In genomic region chr17:15526292-15527218, GRCh38 we compare ENCODE assay signal across 8 cellular contexts. TPM values are rescaled to one million over a fixed set of nuclear protein-coding genes. Genes with fewer than 3 reads are reported as not detected.
DNase-seq lines count a peak whose midpoint lies in the region; ATAC-seq and TF ChIP-seq lines count a peak whose summit lies in the region.
"Not testable (repeated sequence)": the region's sequence is repeated elsewhere in the genome, so short reads cannot be mapped to it uniquely, and the experiment has no call there.

No MANE protein-coding gene starts in this region.

- not testable (repeated sequence) for H3K9ac ChIP-seq in Loucy (ENCODE audit: low read depth, low read length, poor library complexity, severe bottlenecking)

- peak; percentile 52 to 73 for ATAC-seq in activated T-cell treated with anti-CD3 and anti-CD28 coated beads, Interleukin-2, amount 50 U/mL, for 4 hours
- peak; percentile 71 for ATAC-seq in left colon

- not testable (repeated sequence) for H3K4me1 Mint-ChIP-seq in activated T-cell treated with anti-CD3 and anti-CD28 coated beads, Interleukin-2, amount 50 U/mL, for 4 hours (ENCODE audit: low read depth)

- in situ Hi-C loops in GM13976 (cut with MboI; ENCODE audit: low sequenced_read_pairs, unreplicated experiment), result not testable (repeated sequence)

- peak; percentile 69 for DNase-seq in AG09319 (ENCODE audit: extremely low read depth, low read depth)
- not testable (repeated sequence) for DNase-seq in GM13976 (ENCODE audit: low spot score); PC-9; activated T-cell treated with anti-CD3 and anti-CD28 coated beads, Interleukin-2, amount 50 U/mL, for 4 hours; left colon
- peak; percentile 66 to 71 for DNase-seq in erythroblast (lab: John Stamatoyannopoulos, UW)
- DNase-seq in retinal pigment epithelial cell (ENCODE audit: low read depth), result peak; percentile 39

- not testable (repeated sequence) for H3K36me3 Mint-ChIP-seq in activated T-cell treated with anti-CD3 and anti-CD28 coated beads, Interleukin-2, amount 50 U/mL, for 4 hours (ENCODE audit: insufficient read depth)

- H3K27ac ChIP-seq in PC-9, result not testable (repeated sequence)

- H2AFZ ChIP-seq in Loucy (ENCODE audit: low read length); PC-9: not testable (repeated sequence)

- not testable (repeated sequence) for H3F3A ChIP-seq in Loucy (ENCODE audit: low read depth); PC-9 (ENCODE audit: insufficient read depth, low read depth)

- not testable (repeated sequence) for H4K20me1 ChIP-seq in Loucy (ENCODE audit: insufficient read depth, low read length, poor library complexity, severe bottlenecking); PC-9 (ENCODE audit: insufficient read depth)

- not testable (repeated sequence) for H3K36me3 ChIP-seq in Loucy (ENCODE audit: insufficient read depth, low read length); PC-9 (ENCODE audit: low read depth)

- H3K27me3 ChIP-seq in Loucy (ENCODE audit: insufficient read depth, low read length, poor library complexity, severe bottlenecking); PC-9 (ENCODE audit: insufficient read depth, low read depth): not testable (repeated sequence)

- not testable (repeated sequence) for H3K9me2 ChIP-seq in Loucy (replicated peaks; ENCODE audit: low read depth, low read length); PC-9 (ENCODE audit: insufficient read depth)

- H3K4me3 ChIP-seq in Loucy (ENCODE audit: low read length, poor library complexity, severe bottlenecking); PC-9; retinal pigment epithelial cell (ENCODE audit: low read length): not testable (repeated sequence)

- TF ChIP-seq POLR2A in erythroblast (IDR thresholded peaks at IDR 0.05; ENCODE audit: low read length), result not testable (repeated sequence)

- H3K9me3 ChIP-seq in Loucy (ENCODE audit: insufficient read depth, low read depth, low read length); PC-9 (ENCODE audit: insufficient read depth, low read depth): not testable (repeated sequence)

- H3K4me1 ChIP-seq in Loucy (ENCODE audit: insufficient read depth, low read length, poor library complexity, severe bottlenecking); PC-9 (replicated peaks; ENCODE audit: insufficient read depth): not testable (repeated sequence)

- not testable (repeated sequence) for H3K79me2 ChIP-seq in Loucy (ENCODE audit: insufficient read depth, low read length); PC-9 (ENCODE audit: low read depth)

- not testable (repeated sequence) for H3K4me3 Mint-ChIP-seq in activated T-cell treated with anti-CD3 and anti-CD28 coated beads, Interleukin-2, amount 50 U/mL, for 4 hours

- BruUV-seq in PC-9 (replicated peaks; lab: Mats Ljungman, UMichigan), result not testable (repeated sequence)

- POLR2A ChIA-PET in PC-9 (lab: Charles Lee; ENCODE audit: unreplicated experiment), result not testable (repeated sequence)

- H3K9me3 Mint-ChIP-seq in activated T-cell treated with anti-CD3 and anti-CD28 coated beads, Interleukin-2, amount 50 U/mL, for 4 hours, result not testable (repeated sequence)

- TF ChIP-seq CTCF in AG09319 (IDR thresholded peaks at IDR 0.05; ENCODE audit: low read depth, low read length), result peak; percentile 43
- peak; percentile 27 for TF ChIP-seq CTCF in GM13976 (IDR thresholded peaks at IDR 0.05; ENCODE audit: borderline replicate concordance, control extremely low read depth, extremely low read depth, insufficient read depth, missing control alignments)
- peak; percentile 38; the same call in 1 of the 2 replicates for TF ChIP-seq CTCF in Loucy (conservative IDR thresholded peaks at IDR 0.05; ENCODE audit: low read length)
- TF ChIP-seq CTCF in PC-9 (conservative IDR thresholded peaks at IDR 0.05), result peak; percentile 60
- TF ChIP-seq CTCF in retinal pigment epithelial cell (conservative IDR thresholded peaks at IDR 0.05; ENCODE audit: low read depth, low read length), result peak; percentile 50

- not testable (repeated sequence) for H3K27me3 Mint-ChIP-seq in activated T-cell treated with anti-CD3 and anti-CD28 coated beads, Interleukin-2, amount 50 U/mL, for 4 hours (ENCODE audit: low read depth)

- CTCF ChIA-PET in PC-9 (lab: Charles Lee), result interaction anchor here (0.6 kb wide), 1 partner anchor 672 kb away, joined by 10 read pairs; no protein-coding TSS in a partner anchor

- H3K4me2 ChIP-seq in Loucy (ENCODE audit: low read depth, low read length, poor library complexity, severe bottlenecking); PC-9: not testable (repeated sequence)

- intact Hi-C loops in PC-9 (cut with micrococcal nuclease; ENCODE audit: unreplicated experiment); left colon (cut with DNase I, micrococcal nuclease): not testable (repeated sequence)

RNA-seq across cellular contexts. Expression of gene TVP23C, which starts 36.7 kb away (rescaled TPM):
- total RNA-seq in PC-9 (2021), result 36.9 and 45.5 TPM in 2 replicates
- total RNA-seq in activated T-cell treated with anti-CD3 and anti-CD28 coated beads, Interleukin-2, amount 50 U/mL, for 4 hours, result 1 to 10 TPM; 2.6 to 4.6 (median 3.7) TPM
- total RNA-seq in left colon, result 10 to 100 TPM; 18.0 to 20.7 TPM

RNA-seq across cellular contexts. Expression of gene CDRT4, which starts 59.1 kb away (rescaled TPM):
- total RNA-seq in PC-9 (2021) (11.0 and 17.9 TPM in 2 replicates), left colon (1 to 10 TPM; 6.4 to 6.6 TPM)
- total RNA-seq in activated T-cell treated with anti-CD3 and anti-CD28 coated beads, Interleukin-2, amount 50 U/mL, for 4 hours, result 1 to 10 TPM in 1 of 3 donors, under 1 TPM in 2; 0.54 to 1.1 (median 0.63) TPM
